8 cellular contexts compared by ENCODE assay signal in the genomic region with DNA sequence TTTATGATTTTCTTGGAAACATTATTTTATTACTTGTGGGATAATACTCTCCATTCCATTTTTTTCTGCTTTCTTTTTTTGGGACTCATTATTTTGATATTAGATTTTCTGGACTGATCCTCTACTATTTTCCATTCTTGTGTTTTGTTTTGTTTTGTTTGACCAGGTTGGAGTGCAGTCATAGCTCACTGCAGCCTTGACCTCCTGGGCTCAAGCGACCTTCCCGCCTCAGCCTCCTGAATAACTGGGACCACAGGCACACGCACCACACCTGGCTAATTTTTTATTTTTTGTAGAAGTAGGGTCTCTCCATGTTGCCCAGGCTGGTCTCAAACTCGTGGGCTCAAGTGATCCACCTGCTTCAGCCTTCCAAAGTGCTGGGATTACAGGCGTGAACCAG.
"Had no signal": no experiment of that assay in that cellular context is flagged by ENCODE, and none has a peak within 500 bp of the region (broad histone marks: within the 10 kb centered on the region; RNA-seq: fewer than 3 reads in every experiment).

No MANE protein-coding gene starts in this region.

- H3K9ac ChIP-seq: KMS-11 had no signal

- H3K9me3 Mint-ChIP-seq: IgD-negative memory B cell had no signal

- H3K4me3 Mint-ChIP-seq: IgD-negative memory B cell had no signal

- FAIRE-seq: HTR-8/SVneo, K562 had no signal

- H3K27me3 Mint-ChIP-seq: IgD-negative memory B cell had no signal

- H3K27ac ChIP-seq: HL-60, KMS-11 had no signal

- DNase-seq: IMR-90, KBM-7, KG1 had no signal

- H3K36me3 Mint-ChIP-seq: IgD-negative memory B cell had no signal

- H3K4me2 ChIP-seq: KMS-11 had no signal

- ATAC-seq: K562 had no signal

- H3K4me3 ChIP-seq: K562 had no signal
